In genomic region chr11:68408512-68408911, GRCh38 we compare ENCODE assay signal across 20 cellular contexts. TPM values are rescaled to one million over a fixed set of nuclear protein-coding genes. Genes with fewer than 3 reads are reported as not detected.
DNase-seq lines count a peak whose midpoint lies in the region; ATAC-seq, FAIRE-seq and TF ChIP-seq lines count a peak whose summit lies in the region.
"Had no signal": no experiment of that assay in that cellular context is flagged by ENCODE, and none has a peak within 500 bp of the region (broad histone marks: within the 10 kb centered on the region; RNA-seq: fewer than 3 reads in every experiment).

No MANE protein-coding gene starts in this region.

- no peaks in the 10 kb centered on the region for H3K27me3 ChIP-seq in HepG2 (ENCODE audit: control insufficient read depth in 1 of 2, insufficient read depth in 2 of 2, low read length in 2 of 2)
- H3K27me3 ChIP-seq in right lobe of liver, result no peaks in the 10 kb centered on the region
- no peaks in the 10 kb centered on the region for H3K27me3 ChIP-seq in adipocyte (replicated peaks; ENCODE audit: control insufficient read depth, insufficient read depth, low read length)
- no peaks in the 10 kb centered on the region for H3K27me3 ChIP-seq in adrenal gland
- H3K27me3 ChIP-seq: BE2C had no signal

- peak overlapping the region; percentile 75 for H3K27ac Mint-ChIP-seq in progenitor cell of endocrine pancreas
- H3K27ac Mint-ChIP-seq: CD4-positive, CD25-positive, alpha-beta regulatory T cell; HFFc6 had no signal

- H3K4me1 Mint-ChIP-seq in progenitor cell of endocrine pancreas (ENCODE audit: low read depth), result peaks cover 8% of the 10 kb centered on the region

- ATAC-seq in HepG2 (no peak), right lobe of liver (no peak), HG02840 (IDR thresholded peaks at IDR 0.05; ENCODE audit: low FRiP score, unreplicated experiment) (no peak)
- ATAC-seq: GM12878, HCT116 had no signal

- H3K9me3 ChIP-seq in HepG2 (ENCODE audit: low read length), result no peaks in the 10 kb centered on the region
- no peaks in the 10 kb centered on the region for H3K9me3 ChIP-seq in right lobe of liver
- H3K9me3 ChIP-seq in adipocyte (ENCODE audit: control insufficient read depth, low read length), result no peaks in the 10 kb centered on the region
- no peaks in the 10 kb centered on the region for H3K9me3 ChIP-seq in adrenal gland (replicated peaks in 1 of 3)
- H3K9me3 ChIP-seq: BE2C, Caco-2 had no signal

- H3K79me2 ChIP-seq in HepG2 (ENCODE audit: insufficient read depth, low read length), result no peaks in the 10 kb centered on the region

- no peak overlapping the region for H3K4me2 ChIP-seq in HepG2 (ENCODE audit: low read depth, low read length)

- CTCF ChIA-PET in HepG2 (lab: Yijun Ruan, JAX; ENCODE audit: low intra/inter-chr PET ratio, low total read pairs), result no interaction called here

- H4K20me1 ChIP-seq in HepG2 (ENCODE audit: insufficient read depth, low read length), result no peaks in the 10 kb centered on the region

- no peak overlapping the region for H3K4me3 Mint-ChIP-seq in progenitor cell of endocrine pancreas (ENCODE audit: low read depth)
- H3K4me3 Mint-ChIP-seq: HFFc6 had no signal

- no peak overlapping the region for H2AFZ ChIP-seq in HepG2 (ENCODE audit: low read length)

- H3K27ac ChIP-seq in HepG2 (ENCODE audit: extremely low read length, insufficient read depth, low read length) (no peak overlapping the region), right lobe of liver (no peak overlapping the region), adrenal gland (no peak overlapping the region)

- H3K9ac ChIP-seq in HepG2 (ENCODE audit: insufficient read depth, low read depth, low read length) (no peak overlapping the region), adipocyte (ENCODE audit: low read length) (no peak overlapping the region)

- intact Hi-C loops in HepG2 (cut with micrococcal nuclease; ENCODE audit: unreplicated experiment), result loop anchor here (5.0 kb wide), 1 partner anchor 144 kb away; no protein-coding TSS in a partner anchor
- intact Hi-C loops in right lobe of liver (cut with DNase I), result no loop called here
- intact Hi-C loops in adrenal gland (cut with DNase I), result no loop called here

- 96% methylated on average over 9 of the region's 9 CpGs for WGBS in HepG2 (ENCODE audit: low lambda C conversion rate)
- 90% methylated on average over 9 of the region's 9 CpGs for WGBS in right lobe of liver (ENCODE audit: insufficient coverage, low coverage, low lambda C conversion rate, missing lambda C conversion rate)
- WGBS in adrenal gland, 4 donors, result 93 to 97% (median 96%) methylated on average over 8 to 9 of the region's 9 CpGs

- POLR2A ChIA-PET in HepG2 (lab: Yijun Ruan, JAX), result no interaction called here

- peaks cover 29% of the 10 kb centered on the region for H3K36me3 Mint-ChIP-seq in progenitor cell of endocrine pancreas (ENCODE audit: insufficient read depth)

- TF ChIP-seq POLR2A in HepG2 (IDR thresholded peaks at IDR 0.05; ENCODE audit: insufficient read depth in 1 of 2, low read depth in 2 of 2, low read length in 2 of 2) (no peak), right lobe of liver (IDR thresholded peaks at IDR 0.05) (no peak), adrenal gland (IDR thresholded peaks at IDR 0.05) (no peak)

- DNase-seq in HepG2 (ENCODE audit: low spot score) (no peak), right lobe of liver (no peak), adipocyte (ENCODE audit: low read depth) (peak; percentile 9), progenitor cell of endocrine pancreas (ENCODE audit: low spot score, unreplicated experiment) (no peak), adrenal gland (no peak), DMS153 treated with DMSO at 0.1 percent for 48 hours (lab: John Stamatoyannopoulos, UW; ENCODE audit: unreplicated experiment) (no peak)
- DNase-seq: ACHN; BE2C; C1 segment of cervical spinal cord; Caco-2; CD4-positive, CD25-positive, alpha-beta regulatory T cell; DND-41; EL; GOT3; H7; HFFc6 had no signal

- in situ Hi-C loops in HepG2 (cut with HindIII; ENCODE audit: extremely low pct_ligation_motif_present, low pct_unique_long_range_greater_than_20kb), result no loop called here

- BruUV-seq in HepG2 (replicated peaks; lab: Mats Ljungman, UMichigan), result no TSS peak

- TF ChIP-seq EP300 in HepG2 (IDR thresholded peaks at IDR 0.05; ENCODE audit: low read depth in 2 of 2, low read length in 2 of 2) (no peak), HepG2 (CRISPR knock-in tag; IDR thresholded peaks at IDR 0.05; ENCODE audit: borderline replicate concordance) (no peak)

- no peak overlapping the region for H3K4me3 ChIP-seq in HepG2 (replicated peaks in 1 of 3; ENCODE audit: insufficient read depth in 1 of 3, low read depth in 2 of 3, low read length in 3 of 3)
- H3K4me3 ChIP-seq in right lobe of liver, result no peak overlapping the region
- no peak overlapping the region for H3K4me3 ChIP-seq in adipocyte (ENCODE audit: low read length)
- no peak overlapping the region for H3K4me3 ChIP-seq in adrenal gland
- H3K4me3 ChIP-seq: GM12878 had no signal

- H3K36me3 ChIP-seq in HepG2 (replicated peaks in 1 of 2; ENCODE audit: control insufficient read depth in 1 of 2, insufficient read depth in 2 of 2, low read length in 2 of 2), result peaks cover 48 to 80% of the 10 kb centered on the region in 2 experiments
- peaks cover 4 to 65% (median 38%) of the 10 kb centered on the region in 4 donors for H3K36me3 ChIP-seq in right lobe of liver
- H3K36me3 ChIP-seq in adipocyte (ENCODE audit: control insufficient read depth, insufficient read depth, low read length, severe bottlenecking), result peaks cover 43% of the 10 kb centered on the region
- peaks cover 0 to 66% of the 10 kb centered on the region in 2 donors for H3K36me3 ChIP-seq in adrenal gland (replicated peaks in 1 of 2)

- TF ChIP-seq CTCF in HepG2 (CRISPR knock-in tag; IDR thresholded peaks at IDR 0.05), result no peak
- TF ChIP-seq CTCF in right lobe of liver (IDR thresholded peaks at IDR 0.05), result no peak
- no peak for TF ChIP-seq CTCF in progenitor cell of endocrine pancreas (IDR thresholded peaks at IDR 0.05; ENCODE audit: unreplicated experiment)
- TF ChIP-seq CTCF in adrenal gland (IDR thresholded peaks at IDR 0.05), result no peak

- no peak for FAIRE-seq in HepG2 (lab: Jason Lieb, UNC)
- FAIRE-seq: D721Med, GM12878 had no signal

- no peak for TF ChIP-seq RAD21 in HepG2 (CRISPR knock-in tag; IDR thresholded peaks at IDR 0.05)

- H3K9me3 Mint-ChIP-seq in progenitor cell of endocrine pancreas (ENCODE audit: low read depth), result no peaks in the 10 kb centered on the region
- H3K9me3 Mint-ChIP-seq: CD4-positive, CD25-positive, alpha-beta regulatory T cell; HFFc6 had no signal

- H3K4me1 ChIP-seq in HepG2 (ENCODE audit: insufficient read depth, low read length) (peaks cover 19% of the 10 kb centered on the region), right lobe of liver (peaks cover 0 to 18% (median 2%) of the 10 kb centered on the region in 4 donors), adipocyte (ENCODE audit: control insufficient read depth, insufficient read depth, low read length) (peaks cover 3% of the 10 kb centered on the region), adrenal gland (replicated peaks in 1 of 2) (no peaks in the 10 kb centered on the region)
- H3K4me1 ChIP-seq: BE2C had no signal

- no peaks in the 10 kb centered on the region for H3K27me3 Mint-ChIP-seq in progenitor cell of endocrine pancreas
- H3K27me3 Mint-ChIP-seq: CD4-positive, CD25-positive, alpha-beta regulatory T cell had no signal

TF ChIP-seq in HepG2, 621 proteins besides CTCF, POLR2A, EP300 and RAD21:
- TF ChIP-seq ZNF263 (CRISPR knock-in tag; IDR thresholded peaks at IDR 0.05), result no peak
- 0 out of 2 replicates have a peak, but pooled peaks have one; percentile 25 for TF ChIP-seq ZNF121 (CRISPR knock-in tag; IDR thresholded peaks at IDR 0.05)

RNA-seq across cellular contexts. Expression of gene PPP6R3, which starts 52.0 kb away (rescaled TPM):
- 83.4 and 116 TPM in 2 replicates for total RNA-seq in HepG2 (2016; rRNA removed; fragmentation: Illumina TruSeq; extraction: Trizol)
- 49.8 and 56.0 TPM in 2 replicates for total RNA-seq in HepG2 (2016; cell fraction: cytosol; rRNA removed; fragmentation: Illumina TruSeq; extraction: Trizol; ENCODE audit: low read depth)
- total RNA-seq in HepG2 (2016; cell fraction: insoluble cytoplasmic fraction; rRNA removed; fragmentation: Illumina TruSeq; extraction: Trizol), result 85.1 and 111 TPM in 2 replicates
- 37.5 and 46.3 TPM in 2 replicates for total RNA-seq in HepG2 (2016; cell fraction: membrane; rRNA removed; fragmentation: Illumina TruSeq; extraction: Trizol)
- 111 and 115 TPM in 2 replicates for total RNA-seq in HepG2 (2016; cell fraction: nucleus; rRNA removed; fragmentation: Illumina TruSeq; extraction: Trizol)
- 30.9 and 41.2 TPM in 2 replicates for polyA plus RNA-seq in HepG2 (2011; rRNA removed)
- 18.1 and 20.9 TPM in 2 replicates for polyA plus RNA-seq in HepG2 (2011; cell fraction: cytosol; rRNA removed)
- 63.6 and 74.5 TPM in 2 replicates for polyA plus RNA-seq in HepG2 (2011; cell fraction: nucleus; rRNA removed)
- polyA plus RNA-seq in HepG2 (2012), result 32.1 and 33.2 TPM in 2 replicates
- 1.3 and 1.9 TPM in 2 replicates for polyA plus RNA-seq in HepG2 (2016; cell fraction: cytosol; fragmentation: Illumina TruSeq; extraction: Trizol; ENCODE audit: low read depth)
- polyA plus RNA-seq in HepG2 (2016; cell fraction: insoluble cytoplasmic fraction; fragmentation: Illumina TruSeq; extraction: Trizol; ENCODE audit: low read depth), result 58.4 and 61.6 TPM in 2 replicates
- 5.5 and 6.1 TPM in 2 replicates for polyA plus RNA-seq in HepG2 (2016; cell fraction: membrane; fragmentation: Illumina TruSeq; extraction: Trizol; ENCODE audit: low read depth)
- polyA plus RNA-seq in HepG2 (2016; cell fraction: nucleus; fragmentation: Illumina TruSeq; extraction: Trizol; ENCODE audit: insufficient read depth, low read depth), result 79.2 and 84.2 TPM in 2 replicates
- 80.8 and 126 TPM in 2 replicates for polyA minus RNA-seq in HepG2 (2011; rRNA and poly(A)+ RNA removed; ENCODE audit: low replicate concordance)
- 50.9 and 56.9 TPM in 2 replicates for polyA minus RNA-seq in HepG2 (2011; cell fraction: cytosol; rRNA and poly(A)+ RNA removed)
- polyA minus RNA-seq in HepG2 (2011; cell fraction: nucleus; rRNA and poly(A)+ RNA removed), result 188 and 194 TPM in 2 replicates
- total RNA-seq in right lobe of liver, result 10 to 100 TPM; 35.8 to 48.3 (median 39.2) TPM
- 123 and 124 TPM in 2 replicates for total RNA-seq in progenitor cell of endocrine pancreas
- 100 to 1,000 TPM in 2 of 8 donors, 10 to 100 TPM in 6; 68.9 to 180 (median 94.0) TPM for total RNA-seq in adrenal gland
- 10 to 100 TPM; 40.2 to 65.6 (median 52.9) TPM for polyA plus RNA-seq in adrenal gland
